ENCODE assay signal across 8 cellular contexts in genomic region chr7:23471090-23471859, GRCh38. TPM values are rescaled to one million over a fixed set of nuclear protein-coding genes. Genes with fewer than 3 reads are reported as not detected.
DNase-seq lines count a peak whose midpoint lies in the region; ATAC-seq and TF ChIP-seq lines count a peak whose summit lies in the region.

No MANE protein-coding gene starts in this region.

- H3K79me2 ChIP-seq in Karpas-422 (ENCODE audit: low read length): peaks cover 56% of the 10 kb centered on the region

- peak overlapping the region; percentile 94 for H3K4me3 Mint-ChIP-seq in chondrocyte (ENCODE audit: unreplicated experiment)
- peak overlapping the region; percentile 74 to 90 (median 85) for H3K4me3 Mint-ChIP-seq in naive B cell

- H3K27ac ChIP-seq in Karpas-422 (ENCODE audit: low read length) (peak overlapping the region; percentile 96), RWPE1 (peak overlapping the region; percentile 98)

- TF ChIP-seq CTCF in RWPE1 (conservative IDR thresholded peaks at IDR 0.05; ENCODE audit: low read depth): no peak
- no peak for TF ChIP-seq CTCF in chondrocyte (IDR thresholded peaks at IDR 0.05)

- no peaks in the 10 kb centered on the region for H3K27me3 ChIP-seq in Karpas-422 (ENCODE audit: low read length)

- H3K36me3 Mint-ChIP-seq in chondrocyte (ENCODE audit: low read depth): no peaks in the 10 kb centered on the region
- H3K36me3 Mint-ChIP-seq in naive B cell: peaks cover 5 to 7% of the 10 kb centered on the region in 2 donors

- H3K27me3 Mint-ChIP-seq in chondrocyte (ENCODE audit: low read depth) (no peaks in the 10 kb centered on the region), naive B cell (peaks cover 56 to 58% (median 58%) of the 10 kb centered on the region in 3 donors)

- POLR2A ChIA-PET in RWPE1 (lab: Yijun Ruan, JAX; ENCODE audit: low non-redundant PET): no interaction called here

- peak overlapping the region; percentile 93 for H3K9ac ChIP-seq in Karpas-422 (ENCODE audit: low read length)

- peaks cover 3% of the 10 kb centered on the region; the same call in 1 of the 2 replicates for H3K36me3 ChIP-seq in Karpas-422 (ENCODE audit: insufficient read depth, low read length)

- peak; percentile 88 for DNase-seq in D341Med (ENCODE audit: low spot score)
- peak; percentile 98 for DNase-seq in Karpas-422
- peak; percentile 74 for DNase-seq in RWPE1 (ENCODE audit: low spot score)
- peak; percentile 94 for DNase-seq in chondrocyte (ENCODE audit: low spot score)
- DNase-seq in naive B cell: no peak
- no peak for DNase-seq in NK-92 treated with Interleukin-12 subunit alpha and Interleukin-12 subunit beta, amount 100 ng/mL, for 24 hours (lab: John Stamatoyannopoulos, UW)
- no peak for DNase-seq in HPDE6-E6E7 (ENCODE audit: extremely low spot score)

- no peaks in the 10 kb centered on the region for H3K9me3 Mint-ChIP-seq in chondrocyte (ENCODE audit: low read depth)
- peaks cover 0 to 18% (median 3%) of the 10 kb centered on the region in 7 donors for H3K9me3 Mint-ChIP-seq in naive B cell

- peak overlapping the region; percentile 91 for H3K4me3 ChIP-seq in Karpas-422 (ENCODE audit: low read length)

- H3K9me2 ChIP-seq in Karpas-422 (replicated peaks; ENCODE audit: insufficient read depth, low read length): no peaks in the 10 kb centered on the region

- ATAC-seq in GM19455 (IDR thresholded peaks at IDR 0.05; ENCODE audit: unreplicated experiment) (peak; percentile 23), naive B cell (ENCODE audit: low read depth in 2 of 2) (peak in 1 of 2 donors; percentile 9)

- CTCF ChIA-PET in RWPE1 (lab: Yijun Ruan, JAX): no interaction called here

- H4K20me1 ChIP-seq in Karpas-422 (ENCODE audit: insufficient read depth, low read depth, low read length): peaks cover 14% of the 10 kb centered on the region; the same call in 1 of the 2 replicates

- H3K9me3 ChIP-seq in Karpas-422 (ENCODE audit: low read length): no peaks in the 10 kb centered on the region

- peaks cover 51% of the 10 kb centered on the region for H3K4me1 ChIP-seq in Karpas-422 (ENCODE audit: low read length)

- H3K4me2 ChIP-seq in Karpas-422 (ENCODE audit: low read depth, low read length, poor library complexity, severe bottlenecking): peak overlapping the region; percentile 82

- H3K27ac Mint-ChIP-seq in chondrocyte (ENCODE audit: unreplicated experiment): peak overlapping the region; percentile 99
- peak overlapping the region in 4 of 6 donors; percentile 66 to 93 (median 83) for H3K27ac Mint-ChIP-seq in naive B cell

- H3K4me1 Mint-ChIP-seq in chondrocyte (ENCODE audit: low read depth) (peaks cover 44% of the 10 kb centered on the region), naive B cell (peaks cover 34 to 45% (median 43%) of the 10 kb centered on the region in 3 donors)

- H2AFZ ChIP-seq in Karpas-422 (ENCODE audit: low read length): no peak overlapping the region

RNA-seq across cellular contexts. Expression of gene IGF2BP3, which starts 1.0 kb away (rescaled TPM):
- total RNA-seq in Karpas-422 (2014; rRNA removed; shearing (Covaris generic); ENCODE audit: low replicate concordance): 61.5 and 120 TPM in 2 replicates
- 47.9 to 55.4 TPM (median 53.0 TPM) in 3 replicates for total RNA-seq in chondrocyte
- polyA plus RNA-seq in naive B cell (ENCODE audit: low read depth in 6 of 6): 1 to 10 TPM in 2 of 6 donors, under 1 TPM in 3, not detected in 1; 0.35 to 1.8 (median 0.75) TPM

Comparison
In these comparisons a context has a peak if more than half of its experiments do, and no peak if none do; other contexts are left out.
1. DNase-seq: peak in D341Med (single experiment), Karpas-422 (single experiment), RWPE1 (single experiment) and chondrocyte (single experiment); none in naive B cell (single experiment), NK-92 treated with Interleukin-12 subunit alpha and Interleukin-12 subunit beta, amount 100 ng/mL, for 24 hours (single experiment) and HPDE6-E6E7 (single experiment).